In genomic region chr5:143102414-143102813, GRCh38 we compare ENCODE assay signal across 14 cellular contexts.
A peak's percentile ranks its signal among the peaks of the same experiment; 100 is the strongest.
DNase-seq lines count a peak whose midpoint lies in the region; ATAC-seq and TF ChIP-seq lines count a peak whose summit lies in the region.
"Had no signal": no experiment of that assay in that cellular context is flagged by ENCODE, and none has a peak within 500 bp of the region (broad histone marks: within the 10 kb centered on the region; RNA-seq: fewer than 3 reads in every experiment).

No MANE protein-coding gene starts in this region.

- H3K9me3 Mint-ChIP-seq in activated naive CD4-positive, alpha-beta T cell treated with anti-CD3 and anti-CD28 coated beads for 36 hours: no peaks in the 10 kb centered on the region
- peaks cover 0 to 4% of the 10 kb centered on the region in 2 donors for H3K9me3 Mint-ChIP-seq in activated naive CD4-positive, alpha-beta T cell treated with anti-CD3 and anti-CD28 coated beads, Interleukin-2, amount 50 U/mL, for 72 hours
- H3K9me3 Mint-ChIP-seq in central memory CD8-positive, alpha-beta T cell: no peaks in the 10 kb centered on the region

- no peak overlapping the region for H3K4me2 ChIP-seq in mesendoderm (ENCODE audit: low read length)

- intact Hi-C loops in activated naive CD4-positive, alpha-beta T cell treated with anti-CD3 and anti-CD28 coated beads for 36 hours (cut with micrococcal nuclease): loop anchor here (5.0 kb wide), 2 partner anchors 725 to 1085 kb away; no protein-coding TSS in a partner anchor

- H3K23ac ChIP-seq in mesendoderm (ENCODE audit: low read length): no peak overlapping the region

- H3K79me1 ChIP-seq in mesendoderm (ENCODE audit: low read length): no peaks in the 10 kb centered on the region

- H2BK15ac ChIP-seq in mesendoderm (replicated peaks; ENCODE audit: low read depth): peak overlapping the region; percentile 42

- CTCF ChIA-PET in activated naive CD4-positive, alpha-beta T cell treated with anti-CD3 and anti-CD28 coated beads for 36 hours (lab: Charles Lee): no interaction called here

- H3K18ac ChIP-seq in mesendoderm (ENCODE audit: low read length): no peak overlapping the region

- no peak for DNase-seq in activated naive CD4-positive, alpha-beta T cell treated with anti-CD3 and anti-CD28 coated beads for 36 hours
- no peak for DNase-seq in activated naive CD4-positive, alpha-beta T cell treated with anti-CD3 and anti-CD28 coated beads, Interleukin-2, amount 50 U/mL, for 72 hours (ENCODE audit: low spot score in 2 of 2)
- DNase-seq in central memory CD8-positive, alpha-beta T cell (ENCODE audit: low spot score in 2 of 2): no peak
- DNase-seq in mesendoderm: no peak
- no peak for DNase-seq in left lobe of liver (ENCODE audit: low spot score)
- no peak for DNase-seq in NCI-H1048 (lab: John Stamatoyannopoulos, UW)
- no peak for DNase-seq in GM10266 (ENCODE audit: extremely low spot score)
- DNase-seq in NCI-H1105 treated with DMSO at 0.1 percent for 48 hours (lab: John Stamatoyannopoulos, UW): no peak
- DNase-seq: right lobe of liver; SIG-M5; stimulated activated naive CD4-positive, alpha-beta T cell had no signal

- no peak overlapping the region for H3K9ac ChIP-seq in mesendoderm (ENCODE audit: low read length)

- H2BK5ac ChIP-seq in mesendoderm (ENCODE audit: low read length): peak overlapping the region; percentile 39

- peak overlapping the region; percentile 28 for H3K27ac Mint-ChIP-seq in activated naive CD4-positive, alpha-beta T cell treated with anti-CD3 and anti-CD28 coated beads for 36 hours
- peak overlapping the region in 1 of 2 donors; percentile 82 for H3K27ac Mint-ChIP-seq in activated naive CD4-positive, alpha-beta T cell treated with anti-CD3 and anti-CD28 coated beads, Interleukin-2, amount 50 U/mL, for 72 hours
- H3K27ac Mint-ChIP-seq in central memory CD8-positive, alpha-beta T cell (ENCODE audit: low read depth): peak overlapping the region; percentile 85

- no peak overlapping the region for H2BK120ac ChIP-seq in mesendoderm (ENCODE audit: low read depth, low read length)

- no peak overlapping the region for H2AK5ac ChIP-seq in mesendoderm (ENCODE audit: low read length)

- no peaks in the 10 kb centered on the region for H3K27me3 ChIP-seq in mesendoderm (ENCODE audit: insufficient read depth, low read length, poor library complexity)
- H3K27me3 ChIP-seq: adrenal gland, right lobe of liver had no signal

- no peaks in the 10 kb centered on the region for H3K79me2 ChIP-seq in mesendoderm (ENCODE audit: control insufficient read depth, insufficient read depth, low read length)

- no peaks in the 10 kb centered on the region for H3K4me1 ChIP-seq in mesendoderm (ENCODE audit: control insufficient read depth, low read depth, low read length)
- H3K4me1 ChIP-seq: adrenal gland, right lobe of liver had no signal

- peaks cover 4% of the 10 kb centered on the region for H3K36me3 Mint-ChIP-seq in activated naive CD4-positive, alpha-beta T cell treated with anti-CD3 and anti-CD28 coated beads for 36 hours (ENCODE audit: low read depth)
- peaks cover 0 to 6% of the 10 kb centered on the region in 2 donors for H3K36me3 Mint-ChIP-seq in activated naive CD4-positive, alpha-beta T cell treated with anti-CD3 and anti-CD28 coated beads, Interleukin-2, amount 50 U/mL, for 72 hours
- H3K36me3 Mint-ChIP-seq in central memory CD8-positive, alpha-beta T cell (ENCODE audit: insufficient read depth): peaks cover 16% of the 10 kb centered on the region

- H3K36me3 ChIP-seq in mesendoderm (ENCODE audit: control insufficient read depth, insufficient read depth, low read length): no peaks in the 10 kb centered on the region
- H3K36me3 ChIP-seq: adrenal gland, right lobe of liver had no signal

- H3K27ac ChIP-seq in mesendoderm (ENCODE audit: low read depth, low read length): no peak overlapping the region
- H3K27ac ChIP-seq: adrenal gland, epithelial cell of prostate, right lobe of liver had no signal

- WGBS in mesendoderm (ENCODE audit: extremely low coverage, insufficient coverage, low lambda C conversion rate): no CpG with 5 or more reads among the region's 6 CpGs

- no peaks in the 10 kb centered on the region for H3K27me3 Mint-ChIP-seq in activated naive CD4-positive, alpha-beta T cell treated with anti-CD3 and anti-CD28 coated beads for 36 hours (ENCODE audit: low read depth)
- H3K27me3 Mint-ChIP-seq in central memory CD8-positive, alpha-beta T cell: no peaks in the 10 kb centered on the region
- H3K27me3 Mint-ChIP-seq: naive thymus-derived CD4-positive, alpha-beta T cell had no signal

- peak overlapping the region; percentile 63 for H3K56ac ChIP-seq in mesendoderm (ENCODE audit: low read length)

- H3K4me3 Mint-ChIP-seq in activated naive CD4-positive, alpha-beta T cell treated with anti-CD3 and anti-CD28 coated beads for 36 hours: no peak overlapping the region
- no peak overlapping the region for H3K4me3 Mint-ChIP-seq in central memory CD8-positive, alpha-beta T cell

- ATAC-seq in activated naive CD4-positive, alpha-beta T cell treated with anti-CD3 and anti-CD28 coated beads, Interleukin-2, amount 50 U/mL, for 72 hours: no peak
- no peak for ATAC-seq in central memory CD8-positive, alpha-beta T cell (replicated peaks; ENCODE audit: extremely low read depth, poor library complexity, severe bottlenecking)
- ATAC-seq in left lobe of liver: no peak
- ATAC-seq: naive thymus-derived CD4-positive, alpha-beta T cell had no signal

- no peak overlapping the region for H3K4ac ChIP-seq in mesendoderm (ENCODE audit: low read depth, low read length)

- H3K4me3 ChIP-seq in mesendoderm (ENCODE audit: low read length): no peak overlapping the region
- H3K4me3 ChIP-seq: adrenal gland, right lobe of liver had no signal

- no peak for TF ChIP-seq CTCF in GM10266 (IDR thresholded peaks at IDR 0.05; ENCODE audit: control insufficient read depth, insufficient read depth, low read depth, missing control alignments)

- H4K8ac ChIP-seq in mesendoderm (ENCODE audit: low read depth, low read length): no peak overlapping the region

- H4K5ac ChIP-seq in mesendoderm (ENCODE audit: low read length): no peak overlapping the region

- peaks cover 25% of the 10 kb centered on the region for H3K4me1 Mint-ChIP-seq in activated naive CD4-positive, alpha-beta T cell treated with anti-CD3 and anti-CD28 coated beads for 36 hours (ENCODE audit: low read depth)
- peaks cover 36% of the 10 kb centered on the region for H3K4me1 Mint-ChIP-seq in central memory CD8-positive, alpha-beta T cell
